1 cellular context compared by ENCODE assay signal in the genomic region with DNA sequence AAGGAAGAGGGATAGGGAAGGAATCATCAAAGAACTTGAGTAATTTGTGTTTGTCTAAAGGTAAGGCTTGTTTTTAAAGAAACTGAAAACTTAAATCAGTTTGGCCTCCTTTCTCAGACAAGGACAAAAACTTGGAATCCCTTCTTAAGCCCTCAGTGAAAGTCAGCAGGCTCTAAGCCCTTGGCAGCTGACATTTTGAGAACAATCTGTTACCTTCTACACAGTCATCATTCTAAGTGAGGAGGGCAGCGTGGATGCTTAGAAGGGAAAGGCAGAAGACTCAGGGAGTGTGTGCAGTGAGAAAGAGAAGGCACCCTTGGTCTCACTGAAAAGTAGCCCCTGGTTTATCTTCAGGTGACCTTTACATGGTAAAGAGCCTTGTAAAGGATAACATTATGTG.
TF ChIP-seq lines count a peak whose summit lies in the region.

No MANE protein-coding gene starts in this region.

TF ChIP-seq in IMR-90, 13 proteins besides CTCF, POLR2A, EP300 and RAD21:
- TF ChIP-seq FOS (IDR thresholded peaks at IDR 0.05; ENCODE audit: low read depth, low read length) (no peak), ELK1 (IDR thresholded peaks at IDR 0.05; ENCODE audit: borderline replicate concordance, low read depth, low read length) (no peak), CEBPB (IDR thresholded peaks at IDR 0.05; ENCODE audit: low read depth, low read length) (no peak), MXI1 (IDR thresholded peaks at IDR 0.05; ENCODE audit: borderline replicate concordance, low read depth, low read length) (no peak), RFX5 (IDR thresholded peaks at IDR 0.05; ENCODE audit: low read depth, low read length) (no peak), NFE2L2 (IDR thresholded peaks at IDR 0.05; ENCODE audit: low read depth, low read length) (no peak), RCOR1 (IDR thresholded peaks at IDR 0.05; ENCODE audit: insufficient replicate concordance, low read length) (no peak), CHD1 (IDR thresholded peaks at IDR 0.05; ENCODE audit: low read depth, low read length) (no peak), MAZ (IDR thresholded peaks at IDR 0.05; ENCODE audit: borderline replicate concordance, low read depth, low read length) (no peak), SMC3 (IDR thresholded peaks at IDR 0.05; ENCODE audit: low read depth, low read length) (no peak), BHLHE40 (IDR thresholded peaks at IDR 0.05; ENCODE audit: low read depth, low read length) (no peak)
- TF ChIP-seq, protein P1, sequence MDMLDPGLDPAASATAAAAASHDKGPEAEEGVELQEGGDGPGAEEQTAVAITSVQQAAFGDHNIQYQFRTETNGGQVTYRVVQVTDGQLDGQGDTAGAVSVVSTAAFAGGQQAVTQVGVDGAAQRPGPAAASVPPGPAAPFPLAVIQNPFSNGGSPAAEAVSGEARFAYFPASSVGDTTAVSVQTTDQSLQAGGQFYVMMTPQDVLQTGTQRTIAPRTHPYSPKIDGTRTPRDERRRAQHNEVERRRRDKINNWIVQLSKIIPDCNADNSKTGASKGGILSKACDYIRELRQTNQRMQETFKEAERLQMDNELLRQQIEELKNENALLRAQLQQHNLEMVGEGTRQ (IDR thresholded peaks at IDR 0.05; ENCODE audit: low read depth, low read length), result no peak
